In the genomic region with DNA sequence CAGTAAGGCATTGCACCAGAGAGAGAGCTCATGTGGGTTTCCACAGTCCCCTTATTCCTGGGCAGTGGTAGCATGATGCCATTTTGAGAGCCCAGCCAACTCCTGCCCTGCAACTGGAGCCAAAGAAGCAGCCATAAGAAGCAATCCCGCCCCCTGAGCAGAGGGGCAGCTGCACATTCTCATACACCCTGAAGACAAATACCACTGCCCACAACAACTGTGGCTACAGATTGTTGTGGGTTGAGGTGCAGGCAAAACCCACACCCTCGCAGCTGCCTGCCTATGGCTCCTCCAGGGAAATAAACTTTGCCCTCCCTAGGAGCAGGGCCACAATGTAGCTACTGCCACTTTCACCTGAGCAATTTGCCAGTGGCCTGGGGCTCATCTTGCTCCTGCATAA, we compare ENCODE assay signal across 24 cellular contexts.
DNase-seq lines count a peak whose midpoint lies in the region; ATAC-seq and TF ChIP-seq lines count a peak whose summit lies in the region.
"Had no signal": no experiment of that assay in that cellular context is flagged by ENCODE, and none has a peak within 500 bp of the region (broad histone marks: within the 10 kb centered on the region; RNA-seq: fewer than 3 reads in every experiment).

No MANE protein-coding gene starts in this region.

- POLR2A ChIA-PET in CD8-positive, alpha-beta T cell (lab: Charles Lee): no interaction called here

- DNase-seq in ELF-1 (ENCODE audit: low read depth, low spot score) (peak; percentile 6), LHCN-M2 (ENCODE audit: low read depth) (peak; percentile 56), SJCRH30 (peak; percentile 26 to 39), myocyte (ENCODE audit: low read depth) (peak; percentile 89), left colon (no peak), NCI-H2029 (lab: John Stamatoyannopoulos, UW) (no peak)
- no peak for DNase-seq in CD8-positive, alpha-beta T cell
- DNase-seq in activated CD4-positive, alpha-beta T cell treated with anti-CD3 and anti-CD28 coated beads for 1 hour: no peak
- DNase-seq: AML-193; CD4-positive, alpha-beta T cell; CD8-positive, alpha-beta memory T cell; COR-L47; DMS 273 treated with DMSO at 0.1 percent for 48 hours; DMS153; DMS53; DMS79; DND-41; EL; GF-D8 had no signal

- H3K27ac Mint-ChIP-seq in CD8-positive, alpha-beta T cell: no peak overlapping the region
- H3K27ac Mint-ChIP-seq: B cell; CD4-positive, alpha-beta T cell; CD8-positive, alpha-beta memory T cell had no signal

- H3K36me3 ChIP-seq in SJCRH30: no peaks in the 10 kb centered on the region
- H3K36me3 ChIP-seq in CD8-positive, alpha-beta T cell (ENCODE audit: insufficient read depth, low read length): no peaks in the 10 kb centered on the region
- H3K36me3 ChIP-seq: BLaER1 treated with 17β-estradiol and CSF1 and Interleukin-3, amounts not matched to agents 10 nM and 100 nM had no signal

- no peaks in the 10 kb centered on the region for H3K4me1 ChIP-seq in SJCRH30
- H3K4me1 ChIP-seq in CD8-positive, alpha-beta T cell (ENCODE audit: insufficient read depth, low read length): no peaks in the 10 kb centered on the region
- H3K4me1 ChIP-seq: A549; BLaER1 treated with 17β-estradiol and CSF1 and Interleukin-3, amounts not matched to agents 10 nM and 100 nM had no signal

- no peak overlapping the region for H3K27ac ChIP-seq in SJCRH30
- H3K27ac ChIP-seq in CD8-positive, alpha-beta T cell (ENCODE audit: low read depth, low read length): no peak overlapping the region
- H3K27ac ChIP-seq: 22Rv1; A549; BLaER1 treated with 17β-estradiol and CSF1 and Interleukin-3, amounts not matched to agents 10 nM and 100 nM; C4-2B had no signal

- H3K4me3 Mint-ChIP-seq in CD8-positive, alpha-beta T cell: no peak overlapping the region
- H3K4me3 Mint-ChIP-seq: B cell; CD4-positive, alpha-beta T cell; CD8-positive, alpha-beta memory T cell had no signal

- H3K36me3 Mint-ChIP-seq in CD8-positive, alpha-beta T cell: no peaks in the 10 kb centered on the region

- no peak for TF ChIP-seq CTCF in CD8-positive, alpha-beta T cell (IDR thresholded peaks at IDR 0.05)

- H3K27me3 ChIP-seq in SJCRH30: no peaks in the 10 kb centered on the region; the same call in none of the 2 replicates
- no peaks in the 10 kb centered on the region for H3K27me3 ChIP-seq in CD8-positive, alpha-beta T cell (ENCODE audit: insufficient read depth, low read length)
- H3K27me3 ChIP-seq: BLaER1 treated with 17β-estradiol and CSF1 and Interleukin-3, amounts not matched to agents 10 nM and 100 nM had no signal

- intact Hi-C loops in left colon (cut with DNase I, micrococcal nuclease): no loop called here
- intact Hi-C loops in CD8-positive, alpha-beta T cell (cut with DNase I, micrococcal nuclease): no loop called here

- CTCF ChIA-PET in CD8-positive, alpha-beta T cell (lab: Charles Lee): no interaction called here

- H3K9me3 ChIP-seq in SJCRH30 (replicated peaks): no peaks in the 10 kb centered on the region
- H3K9me3 ChIP-seq in CD8-positive, alpha-beta T cell (ENCODE audit: low read length): no peaks in the 10 kb centered on the region
- H3K9me3 ChIP-seq: BLaER1 treated with 17β-estradiol and CSF1 and Interleukin-3, amounts not matched to agents 10 nM and 100 nM had no signal

- no peak for ATAC-seq in left colon
- ATAC-seq in CD8-positive, alpha-beta T cell: no peak
- ATAC-seq: A549 had no signal

- H3K27me3 Mint-ChIP-seq in CD8-positive, alpha-beta T cell (ENCODE audit: low read depth): no peaks in the 10 kb centered on the region
- H3K27me3 Mint-ChIP-seq: B cell; CD4-positive, alpha-beta T cell; CD8-positive, alpha-beta memory T cell had no signal

- H3K4me3 ChIP-seq in SJCRH30: no peak overlapping the region
- H3K4me3 ChIP-seq in CD8-positive, alpha-beta T cell (ENCODE audit: low read depth, low read length): no peak overlapping the region
- H3K4me3 ChIP-seq: A549; BLaER1 treated with 17β-estradiol and CSF1 and Interleukin-3, amounts not matched to agents 10 nM and 100 nM had no signal

- no peaks in the 10 kb centered on the region for H3K4me1 Mint-ChIP-seq in CD8-positive, alpha-beta T cell (ENCODE audit: low read depth)
- H3K4me1 Mint-ChIP-seq: B cell; CD8-positive, alpha-beta memory T cell had no signal

- peaks cover 4% of the 10 kb centered on the region for H3K9me3 Mint-ChIP-seq in CD8-positive, alpha-beta T cell

Comparison
In these comparisons a context has a peak if more than half of its experiments do, and no peak if none do; other contexts are left out.
1. DNase-seq: peak in ELF-1 (single experiment), LHCN-M2 (single experiment), SJCRH30 (2 of 2) and myocyte (single experiment); none in left colon (0 of 2), NCI-H2029 (single experiment), CD8-positive, alpha-beta T cell (0 of 7) and activated CD4-positive, alpha-beta T cell treated with anti-CD3 and anti-CD28 coated beads for 1 hour (single experiment).